In genomic region chr12:130280226-130280625, GRCh38 we compare ENCODE assay signal across 15 cellular contexts. TPM values are rescaled to one million over a fixed set of nuclear protein-coding genes. Genes with fewer than 3 reads are reported as not detected.
A peak's percentile ranks its signal among the peaks of the same experiment; 100 is the strongest.
DNase-seq lines count a peak whose midpoint lies in the region; ATAC-seq and TF ChIP-seq lines count a peak whose summit lies in the region.
"Had no signal": no experiment of that assay in that cellular context is flagged by ENCODE, and none has a peak within 500 bp of the region (broad histone marks: within the 10 kb centered on the region; RNA-seq: fewer than 3 reads in every experiment).

No MANE protein-coding gene starts in this region.

- peak overlapping the region; percentile 67 for H2AFZ ChIP-seq in DND-41 (ENCODE audit: low read depth, low read length)

- H3K36me3 Mint-ChIP-seq in chondrocyte (ENCODE audit: low read depth) = peaks cover 2% of the 10 kb centered on the region
- H3K36me3 Mint-ChIP-seq in stimulated activated memory B cell treated with anti-CD40 and anti-IgM and Interleukin-4, amounts not matched to agents 10 μg/mL and 1 μg/mL and 100 μg/mL, for 72 hours = no peaks in the 10 kb centered on the region

- peaks cover 19% of the 10 kb centered on the region for H3K9me3 Mint-ChIP-seq in chondrocyte (ENCODE audit: low read depth)
- peaks cover 9% of the 10 kb centered on the region for H3K9me3 Mint-ChIP-seq in stimulated activated memory B cell treated with anti-CD40 and anti-IgM and Interleukin-4, amounts not matched to agents 10 μg/mL and 1 μg/mL and 100 μg/mL, for 72 hours

- peak overlapping the region; percentile 59 for H3K4me3 Mint-ChIP-seq in chondrocyte (ENCODE audit: unreplicated experiment)
- no peak overlapping the region for H3K4me3 Mint-ChIP-seq in stimulated activated memory B cell treated with anti-CD40 and anti-IgM and Interleukin-4, amounts not matched to agents 10 μg/mL and 1 μg/mL and 100 μg/mL, for 72 hours

- no peaks in the 10 kb centered on the region for H3K36me3 ChIP-seq in DND-41 (ENCODE audit: insufficient read depth, low read length)
- H3K36me3 ChIP-seq: gastroesophageal sphincter, HAP-1 had no signal

- H3K27me3 ChIP-seq in DND-41 (ENCODE audit: insufficient read depth, low read length, poor library complexity) = no peaks in the 10 kb centered on the region

- H3K27ac ChIP-seq in DND-41 (ENCODE audit: low read length) = peak overlapping the region; percentile 67
- H3K27ac ChIP-seq: gastroesophageal sphincter had no signal

- ATAC-seq in DND-41 (ENCODE audit: insufficient read depth, low read depth) = peak; percentile 95
- ATAC-seq in stimulated activated memory B cell treated with anti-CD40 and anti-IgM and Interleukin-4, amounts not matched to agents 10 μg/mL and 1 μg/mL and 100 μg/mL, for 72 hours = no peak
- no peak for ATAC-seq in HG03025 (IDR thresholded peaks at IDR 0.05; ENCODE audit: low FRiP score, unreplicated experiment)
- ATAC-seq: gastroesophageal sphincter, left lobe of liver had no signal

- DNase-seq in DND-41 = peak; percentile 40
- DNase-seq in LHCN-M2 (ENCODE audit: low read depth) = peak; percentile 1
- DNase-seq in chondrocyte (ENCODE audit: low spot score) = no peak
- peak; percentile 25 for DNase-seq in putamen (ENCODE audit: low spot score)
- no peak for DNase-seq in SW 1271 (lab: John Stamatoyannopoulos, UW)
- no peak for DNase-seq in DMS53 treated with DMSO at 0.1 percent for 48 hours (lab: John Stamatoyannopoulos, UW; ENCODE audit: unreplicated experiment)
- DNase-seq: DMS 273 treated with DMSO at 0.1 percent for 48 hours; effector CD8-positive, alpha-beta T cell; NCI-H1930 had no signal

- H3K27me3 Mint-ChIP-seq in chondrocyte (ENCODE audit: low read depth) = peaks cover 3% of the 10 kb centered on the region
- no peaks in the 10 kb centered on the region for H3K27me3 Mint-ChIP-seq in stimulated activated memory B cell treated with anti-CD40 and anti-IgM and Interleukin-4, amounts not matched to agents 10 μg/mL and 1 μg/mL and 100 μg/mL, for 72 hours

- no peaks in the 10 kb centered on the region for H3K79me2 ChIP-seq in DND-41 (ENCODE audit: insufficient read depth, low read length)

- H4K20me1 ChIP-seq in DND-41 (ENCODE audit: insufficient read depth, low read length) = no peaks in the 10 kb centered on the region

- peak overlapping the region in 1 of 2 experiments; percentile 42; a peak in 2 of 4 replicates for H3K4me3 ChIP-seq in DND-41 (ENCODE audit: low read depth in 1 of 2, low read length in 2 of 2)
- H3K4me3 ChIP-seq: gastroesophageal sphincter, HAP-1 had no signal

- H3K4me1 Mint-ChIP-seq in chondrocyte (ENCODE audit: low read depth) = peaks cover 4% of the 10 kb centered on the region
- no peaks in the 10 kb centered on the region for H3K4me1 Mint-ChIP-seq in stimulated activated memory B cell treated with anti-CD40 and anti-IgM and Interleukin-4, amounts not matched to agents 10 μg/mL and 1 μg/mL and 100 μg/mL, for 72 hours

- H3K9me3 ChIP-seq in DND-41 (ENCODE audit: insufficient read depth, low read length, severe bottlenecking) = peaks cover 7% of the 10 kb centered on the region
- H3K9me3 ChIP-seq: HAP-1 had no signal

- H3K4me2 ChIP-seq in DND-41 (ENCODE audit: insufficient read depth, low read length) = peak overlapping the region; percentile 51

- H3K27ac Mint-ChIP-seq in chondrocyte (ENCODE audit: unreplicated experiment) = peak overlapping the region; percentile 51
- no peak overlapping the region for H3K27ac Mint-ChIP-seq in stimulated activated memory B cell treated with anti-CD40 and anti-IgM and Interleukin-4, amounts not matched to agents 10 μg/mL and 1 μg/mL and 100 μg/mL, for 72 hours
- H3K27ac Mint-ChIP-seq: progenitor cell of endocrine pancreas had no signal

- peaks cover 14% of the 10 kb centered on the region for H3K4me1 ChIP-seq in DND-41 (ENCODE audit: insufficient read depth, low read length)
- H3K4me1 ChIP-seq: gastroesophageal sphincter, HAP-1 had no signal

- peak overlapping the region; percentile 24; the same call in 1 of the 2 replicates for H3K9ac ChIP-seq in DND-41 (ENCODE audit: low read depth, low read length)

- TF ChIP-seq CTCF in DND-41 (IDR thresholded peaks at IDR 0.05; ENCODE audit: borderline replicate concordance, extremely low read depth, low read length, poor library complexity, severe bottlenecking) (peak; percentile 48), chondrocyte (IDR thresholded peaks at IDR 0.05) (no peak)

RNA-seq across cellular contexts. Expression of gene PIWIL1, which starts 57.5 kb away (rescaled TPM):
- total RNA-seq in LHCN-M2 (2014; rRNA removed) = not detected in 2 replicates
- polyA plus RNA-seq in LHCN-M2 (2012) = not detected
- total RNA-seq in chondrocyte = not detected in 3 replicates
- total RNA-seq: gastroesophageal sphincter, left lobe of liver, progenitor cell of endocrine pancreas had no signal

Comparison
In these comparisons a context has a peak if more than half of its experiments do, and no peak if none do; other contexts are left out.
1. DNase-seq: peak in DND-41 (single experiment), LHCN-M2 (single experiment) and putamen (single experiment); none in chondrocyte (single experiment), SW 1271 (0 of 2) and DMS53 treated with DMSO at 0.1 percent for 48 hours (single experiment).